1 cellular context compared by ENCODE assay signal in genomic region chr22:24975813-24976341, GRCh38.
TF ChIP-seq lines count a peak whose summit lies in the region.

No MANE protein-coding gene starts in this region.

TF ChIP-seq in H1, 55 proteins besides CTCF, POLR2A, EP300 and RAD21:
- TF ChIP-seq BCL11A (IDR thresholded peaks at IDR 0.05; ENCODE audit: low read depth in 2 of 2, low read length in 2 of 2) (no peak), CREB1 (IDR thresholded peaks at IDR 0.05) (no peak), CBX8 (IDR thresholded peaks at IDR 0.05; ENCODE audit: borderline replicate concordance, low read depth, low read length) (no peak), FOSL1 (IDR thresholded peaks at IDR 0.05; ENCODE audit: insufficient read depth, low read depth, low read length) (no peak), ZNF274 (IDR thresholded peaks at IDR 0.05; ENCODE audit: borderline replicate concordance, extremely low read depth, low read length) (no peak), YY1 (IDR thresholded peaks at IDR 0.05; ENCODE audit: low read depth, low read length) (no peak), JUN (IDR thresholded peaks at IDR 0.05; ENCODE audit: low read depth, low read length) (no peak)
